ENCODE assay signal across 1 cellular context in the genomic region with DNA sequence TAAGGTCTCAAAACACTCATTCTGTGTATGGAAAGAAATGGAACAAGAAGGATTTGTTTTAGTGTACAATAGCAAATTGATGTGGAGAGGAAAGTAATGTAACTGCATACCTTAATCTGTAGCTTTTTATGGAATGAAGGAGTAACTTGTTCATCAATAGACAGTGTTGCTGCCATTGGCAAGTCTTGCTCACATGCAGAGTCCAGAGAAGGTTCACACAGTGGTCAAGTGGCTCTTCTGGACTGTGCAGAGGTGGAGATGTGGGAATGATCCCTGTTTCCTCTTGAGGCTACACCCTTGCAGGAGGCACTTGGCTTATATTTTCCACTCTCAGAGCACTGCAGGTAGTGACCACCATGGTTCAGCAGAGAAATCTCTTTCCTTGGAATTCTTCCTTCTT.
TF ChIP-seq lines count a peak whose summit lies in the region.

No MANE protein-coding gene starts in this region.

TF ChIP-seq in IMR-90, 13 proteins besides CTCF, POLR2A, EP300 and RAD21:
- TF ChIP-seq FOS (IDR thresholded peaks at IDR 0.05; ENCODE audit: low read depth, low read length) (no peak), CEBPB (IDR thresholded peaks at IDR 0.05; ENCODE audit: low read depth, low read length) (no peak)
